Comparison of ENCODE assay signal across 8 cellular contexts in the genomic region with DNA sequence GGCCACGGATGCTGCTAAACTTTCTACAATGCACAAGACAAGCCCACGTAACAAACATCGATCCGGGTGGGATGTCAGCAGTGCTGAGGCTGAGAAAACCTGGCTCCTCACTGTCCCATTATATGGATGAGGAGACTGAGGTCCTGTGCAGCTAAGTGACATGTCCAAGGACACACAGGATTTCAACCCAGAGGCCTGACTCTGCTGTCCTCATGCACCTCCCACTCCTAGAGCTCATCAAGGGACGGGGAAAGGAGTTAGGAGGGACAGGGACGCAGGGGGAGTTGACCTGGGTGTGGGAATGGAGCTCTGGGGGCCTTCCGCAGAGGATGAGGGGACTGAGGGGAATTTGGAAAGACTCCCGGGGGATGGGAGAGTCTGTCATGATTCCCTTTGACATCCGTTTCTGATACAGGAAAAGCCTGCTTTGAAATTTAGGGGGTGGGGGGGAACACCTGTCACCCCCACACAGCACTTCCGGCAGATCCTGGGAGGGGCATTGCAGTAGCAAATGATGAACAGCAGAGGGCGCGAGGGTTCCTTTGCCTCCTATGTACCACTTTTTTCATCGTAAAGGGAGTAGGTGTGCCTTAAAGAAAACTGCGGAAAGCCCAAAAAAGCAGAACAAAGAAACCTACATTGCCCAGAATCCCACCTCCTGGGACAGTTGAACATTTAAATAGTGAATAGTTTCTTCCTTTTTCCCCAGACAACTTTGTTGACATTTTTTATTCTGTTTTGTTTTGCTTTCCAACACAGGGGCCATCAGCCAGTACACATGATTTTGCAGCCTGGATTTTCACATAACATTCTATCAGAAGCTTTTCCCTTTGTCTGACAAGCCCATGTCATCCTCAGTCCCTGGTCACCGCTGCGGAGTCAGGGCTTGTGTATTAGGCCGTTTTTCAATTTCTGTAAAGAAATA. TPM values are rescaled to one million over a fixed set of nuclear protein-coding genes. Genes with fewer than 3 reads are reported as not detected.
A peak's percentile ranks its signal among the peaks of the same experiment; 100 is the strongest.
DNase-seq lines count a peak whose midpoint lies in the region; ATAC-seq and TF ChIP-seq lines count a peak whose summit lies in the region.

No MANE protein-coding gene starts in this region.

- H4K20me1 ChIP-seq in DOHH2 (ENCODE audit: control insufficient read depth, insufficient read depth, low read depth, low read length) = no peaks in the 10 kb centered on the region; the same call in 1 of the 2 replicates

- TF ChIP-seq CTCF in DOHH2 (IDR thresholded peaks at IDR 0.05; ENCODE audit: low read depth, low read length, poor library complexity, severe bottlenecking) (peak; percentile 95), glutamatergic neuron (IDR thresholded peaks at IDR 0.05; ENCODE audit: partially characterized antibody, unreplicated experiment) (peak; percentile 99), retinal pigment epithelial cell (conservative IDR thresholded peaks at IDR 0.05; ENCODE audit: low read depth, low read length) (peak; percentile 99)

- peaks cover 23% of the 10 kb centered on the region for H3K27me3 Mint-ChIP-seq in activated naive CD4-positive, alpha-beta T cell treated with anti-CD3 and anti-CD28 coated beads, Interleukin-2, amount 10 ng/mL, durations not matched to agents 7 days and 5 days
- H3K27me3 Mint-ChIP-seq in glutamatergic neuron (ENCODE audit: unreplicated experiment) = peaks cover 6% of the 10 kb centered on the region

- H3K36me3 ChIP-seq in DOHH2 (ENCODE audit: control insufficient read depth, low read length) = no peaks in the 10 kb centered on the region

- peaks cover 7% of the 10 kb centered on the region for H3K4me1 Mint-ChIP-seq in activated naive CD4-positive, alpha-beta T cell treated with anti-CD3 and anti-CD28 coated beads, Interleukin-2, amount 10 ng/mL, durations not matched to agents 7 days and 5 days
- peaks cover 26% of the 10 kb centered on the region for H3K4me1 Mint-ChIP-seq in glutamatergic neuron (ENCODE audit: low read depth, unreplicated experiment)

- no peaks in the 10 kb centered on the region for H3K36me3 Mint-ChIP-seq in activated naive CD4-positive, alpha-beta T cell treated with anti-CD3 and anti-CD28 coated beads, Interleukin-2, amount 10 ng/mL, durations not matched to agents 7 days and 5 days
- no peaks in the 10 kb centered on the region for H3K36me3 Mint-ChIP-seq in glutamatergic neuron (ENCODE audit: unreplicated experiment)

- ATAC-seq in GM18867 (IDR thresholded peaks at IDR 0.05; ENCODE audit: unreplicated experiment) (no peak), GM18907 (IDR thresholded peaks at IDR 0.05; ENCODE audit: unreplicated experiment) (no peak)

- DNase-seq in M059J (ENCODE audit: low read depth) = peak; percentile 62
- DNase-seq in SHP77 (lab: John Stamatoyannopoulos, UW) = peak; percentile 38 to 59
- DNase-seq in activated naive CD4-positive, alpha-beta T cell treated with anti-CD3 and anti-CD28 coated beads, Interleukin-2, amount 10 ng/mL, durations not matched to agents 7 days and 5 days = peak; percentile 73
- DNase-seq in glutamatergic neuron = peak; percentile 74
- no peak for DNase-seq in retinal pigment epithelial cell (ENCODE audit: low read depth)

- no peaks in the 10 kb centered on the region for H3F3A ChIP-seq in DOHH2 (ENCODE audit: control insufficient read depth, insufficient read depth)

- H3K9me3 ChIP-seq in DOHH2 (ENCODE audit: control insufficient read depth, insufficient read depth, low read length) = no peaks in the 10 kb centered on the region

- H3K27me3 ChIP-seq in DOHH2 (ENCODE audit: control insufficient read depth, low read length) = no peaks in the 10 kb centered on the region

- H3K4me1 ChIP-seq in DOHH2 (ENCODE audit: control insufficient read depth, low read length) = peaks cover 4% of the 10 kb centered on the region

- no peak overlapping the region for H3K27ac Mint-ChIP-seq in activated naive CD4-positive, alpha-beta T cell treated with anti-CD3 and anti-CD28 coated beads, Interleukin-2, amount 10 ng/mL, durations not matched to agents 7 days and 5 days
- peak overlapping the region; percentile 30 for H3K27ac Mint-ChIP-seq in glutamatergic neuron (ENCODE audit: unreplicated experiment)

- H3K9me3 Mint-ChIP-seq in activated naive CD4-positive, alpha-beta T cell treated with anti-CD3 and anti-CD28 coated beads, Interleukin-2, amount 10 ng/mL, durations not matched to agents 7 days and 5 days = no peaks in the 10 kb centered on the region
- peaks cover 4% of the 10 kb centered on the region for H3K9me3 Mint-ChIP-seq in glutamatergic neuron (ENCODE audit: unreplicated experiment)

- H3K9me2 ChIP-seq in DOHH2 (replicated peaks; ENCODE audit: control insufficient read depth, low read length) = no peaks in the 10 kb centered on the region

- CTCF ChIA-PET in activated naive CD4-positive, alpha-beta T cell treated with anti-CD3 and anti-CD28 coated beads, Interleukin-2, amount 10 ng/mL, durations not matched to agents 7 days and 5 days (lab: Charles Lee) = interaction anchor here (0.6 to 2.0 kb wide), 6 partner anchors 9 to 392 kb away, joined by 3 to 5 read pairs (median 4); no protein-coding TSS in a partner anchor

- no peaks in the 10 kb centered on the region for H3K79me2 ChIP-seq in DOHH2 (ENCODE audit: control insufficient read depth, low read length)

- no peak overlapping the region for H3K4me3 ChIP-seq in DOHH2 (ENCODE audit: low read length)
- H3K4me3 ChIP-seq in retinal pigment epithelial cell (ENCODE audit: low read length) = no peak overlapping the region

- H3K4me2 ChIP-seq in DOHH2 (ENCODE audit: low read length) = no peak overlapping the region

- H3K4me3 Mint-ChIP-seq in activated naive CD4-positive, alpha-beta T cell treated with anti-CD3 and anti-CD28 coated beads, Interleukin-2, amount 10 ng/mL, durations not matched to agents 7 days and 5 days = no peak overlapping the region
- no peak overlapping the region for H3K4me3 Mint-ChIP-seq in glutamatergic neuron (ENCODE audit: unreplicated experiment)

- no peak overlapping the region for H3K27ac ChIP-seq in DOHH2 (ENCODE audit: low read depth, low read length)

RNA-seq across cellular contexts. Expression of a gene that starts 48.6 kb away (rescaled TPM):
- total RNA-seq in M059J (2014; rRNA removed; shearing (Covaris generic)) = 27.6 and 28.5 TPM in 2 replicates
- 0.37 TPM for total RNA-seq in glutamatergic neuron (ENCODE audit: unreplicated experiment)

Comparison
In these comparisons a context has a peak if more than half of its experiments do, and no peak if none do; other contexts are left out.
1. RNA of a gene that starts 48.6 kb away (total RNA-seq): 27.6 to 28.5 TPM in M059J; 0.37 TPM in glutamatergic neuron (single experiment); every median in the first group is over 10 times any median in the second.
2. Peak in every context shown above with its lines, with median percentiles within 50 percentile points of each other: CTCF ChIP-seq.